In the genomic region with DNA sequence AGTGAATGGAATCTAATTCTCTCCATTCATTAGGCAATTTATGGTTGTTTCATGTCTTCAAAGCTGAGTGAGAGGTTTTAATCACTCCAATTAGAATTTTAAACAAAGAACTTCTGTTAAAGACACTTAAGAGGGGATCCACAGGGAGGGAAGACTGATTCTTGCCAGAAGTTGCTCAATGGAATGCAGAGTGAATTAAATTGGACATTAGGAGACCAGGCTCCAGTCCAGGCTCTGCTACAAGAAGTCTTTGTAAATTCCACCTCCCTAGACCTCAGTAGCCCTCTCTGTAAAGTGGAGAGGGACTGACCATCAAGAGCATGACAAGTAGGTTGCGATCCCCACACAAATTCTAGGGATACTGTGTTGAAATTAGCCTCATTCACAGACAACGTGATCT, we compare ENCODE assay signal across 27 cellular contexts.
"Had no signal": no experiment of that assay in that cellular context is flagged by ENCODE, and none has a peak within 500 bp of the region (broad histone marks: within the 10 kb centered on the region; RNA-seq: fewer than 3 reads in every experiment).

No MANE protein-coding gene starts in this region.

- H3K27ac ChIP-seq: esophagus squamous epithelium, foreskin keratinocyte, hepatocyte, neural progenitor cell, sigmoid colon, thoracic aorta, uterus, VCaP had no signal

- H3K9me3 ChIP-seq: breast epithelium, esophagus squamous epithelium, sigmoid colon, thoracic aorta, uterus had no signal

- H3K36me3 ChIP-seq: breast epithelium, esophagus squamous epithelium, neural progenitor cell, sigmoid colon, thoracic aorta, uterus had no signal

- H3K27me3 ChIP-seq: breast epithelium, esophagus squamous epithelium, foreskin keratinocyte, neural progenitor cell, sigmoid colon, uterus had no signal

- ATAC-seq: activated CD4-positive, CD25-positive, alpha-beta regulatory T cell treated with anti-CD3 and anti-CD28 coated beads, Interleukin-2, amount 50 U/mL, for 24 hours; activated naive CD8-positive, alpha-beta T cell treated with anti-CD3 and anti-CD28 coated beads, Interleukin-2, amount 50 U/mL, for 24 hours; foreskin keratinocyte; left colon; natural killer cell; SK-N-SH treated with all-trans-retinoic acid at 6 μM for 48 hours; stimulated activated effector memory CD8-positive, alpha-beta T cell treated with anti-CD3 and anti-CD28 coated beads, Interleukin-12 subunit alpha, Interleukin-12 subunit beta, amount 100 ng/mL, for 72 hours had no signal

- DNase-seq: activated CD4-positive, alpha-beta T cell treated with anti-CD3 and anti-CD28 coated beads for 48 hours; activated CD4-positive, alpha-beta T cell treated with anti-CD3 and anti-CD28 coated beads, Interleukin-2, amount 50 U/mL, for 48 hours; activated CD8-positive, alpha-beta memory T cell treated with anti-CD3 and anti-CD28 coated beads for 24 hours; activated gamma-delta T cell; activated naive CD8-positive, alpha-beta T cell treated with anti-CD3 and anti-CD28 coated beads, Interleukin-2, amount 50 U/mL, for 24 hours; activated T-cell treated with anti-CD3 and anti-CD28 coated beads, Interleukin-2, amount 50 U/mL, for 1 hour; dermis blood vessel endothelial cell; effector CD4-positive, alpha-beta T cell; esophagus squamous epithelium; foreskin keratinocyte; glutamatergic neuron; left colon; natural killer cell; occipital lobe; posterior cingulate gyrus; sigmoid colon; small intestine; stimulated activated CD4-positive, alpha-beta T cell treated with anti-CD3 and anti-CD28 coated beads, Interleukin-4, amount 100 ng/mL, for 24 hours; uterus had no signal

- H3K4me3 ChIP-seq: breast epithelium, esophagus squamous epithelium, hepatocyte, neural progenitor cell, sigmoid colon, thoracic aorta, uterus had no signal

- H3K4me1 ChIP-seq: breast epithelium, esophagus squamous epithelium, foreskin keratinocyte, neural progenitor cell, uterus had no signal
